16 cellular contexts compared by ENCODE assay signal in the genomic region with DNA sequence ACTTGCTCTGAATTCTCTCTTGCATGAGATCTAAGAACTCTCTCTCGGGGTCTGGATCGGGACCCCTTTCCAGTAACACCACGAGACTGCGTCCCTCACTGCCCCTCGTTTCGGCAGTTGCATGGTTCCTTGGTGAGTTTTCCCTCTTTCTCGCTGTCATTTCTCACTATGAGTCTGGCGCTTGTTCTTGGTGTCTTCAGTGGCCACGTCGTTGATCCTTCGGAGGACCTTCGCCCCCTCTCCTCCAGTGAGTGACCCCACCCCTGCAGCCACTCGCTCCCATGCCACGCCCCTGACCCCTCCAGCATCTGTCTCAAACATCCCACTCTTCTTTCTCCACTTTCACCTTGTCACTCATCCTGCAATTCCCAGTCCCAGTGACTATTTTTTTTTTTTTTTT. TPM values are rescaled to one million over a fixed set of nuclear protein-coding genes. Genes with fewer than 3 reads are reported as not detected.
DNase-seq lines count a peak whose midpoint lies in the region; ATAC-seq and TF ChIP-seq lines count a peak whose summit lies in the region.
"Had no signal": no experiment of that assay in that cellular context is flagged by ENCODE, and none has a peak within 500 bp of the region (broad histone marks: within the 10 kb centered on the region; RNA-seq: fewer than 3 reads in every experiment).

No MANE protein-coding gene starts in this region.

- intact Hi-C loops in IMR-90 (cut with micrococcal nuclease) (no loop called here), tibial artery (cut with DNase I; ENCODE audit: low total_unique reads) (no loop called here)

- H3K4me3 ChIP-seq in IMR-90 (ENCODE audit: insufficient read depth, low read depth, low read length) (no peak overlapping the region), neural progenitor cell (no peak overlapping the region), tibial artery (no peak overlapping the region)

- H3K27ac ChIP-seq in IMR-90 (ENCODE audit: insufficient read depth, low read length) = no peak overlapping the region
- peak overlapping the region; percentile 94 for H3K27ac ChIP-seq in cingulate gyrus (ENCODE audit: low read depth, low read length)
- H3K27ac ChIP-seq in neural progenitor cell = no peak overlapping the region
- peak overlapping the region; percentile 76 to 91 for H3K27ac ChIP-seq in tibial artery
- H3K27ac ChIP-seq: foreskin keratinocyte had no signal

- H3K14ac ChIP-seq in IMR-90 (replicated peaks; ENCODE audit: low read depth, low read length) = no peak overlapping the region

- CTCF ChIA-PET in IMR-90 (lab: Yijun Ruan, JAX) = no interaction called here
- CTCF ChIA-PET in activated CD8-positive, alpha-beta memory T cell treated with anti-CD3 and anti-CD28 coated beads, Interleukin-2, amount 10 ng/mL, durations not matched to agents 7 days and 5 days (lab: Charles Lee) = no interaction called here

- H3K9me3 Mint-ChIP-seq in neural progenitor cell = no peaks in the 10 kb centered on the region
- H3K9me3 Mint-ChIP-seq in activated CD8-positive, alpha-beta memory T cell treated with anti-CD3 and anti-CD28 coated beads, Interleukin-2, amount 10 ng/mL, durations not matched to agents 7 days and 5 days (ENCODE audit: low read depth) = no peaks in the 10 kb centered on the region

- no peak overlapping the region for H4K91ac ChIP-seq in IMR-90 (ENCODE audit: insufficient read depth, low read depth, low read length)

- no peak for ATAC-seq in IMR-90 (ENCODE audit: low read depth)
- no peak for ATAC-seq in HG02973 (IDR thresholded peaks at IDR 0.05; ENCODE audit: unreplicated experiment)
- no peak for ATAC-seq in activated CD8-positive, alpha-beta memory T cell treated with anti-CD3 and anti-CD28 coated beads, Interleukin-2, amount 10 ng/mL, durations not matched to agents 7 days and 5 days
- ATAC-seq: foreskin keratinocyte; naive thymus-derived CD4-positive, alpha-beta T cell; right cardiac atrium had no signal

- no peak for TF ChIP-seq RAD21 in IMR-90 (IDR thresholded peaks at IDR 0.05; ENCODE audit: low read length)

- no peaks in the 10 kb centered on the region for H3K79me2 ChIP-seq in neural progenitor cell (ENCODE audit: low read depth)

- DNase-seq in IMR-90 (no peak), neural progenitor cell (ENCODE audit: low spot score) (no peak), tibial artery (peak in 1 of 2 donors; percentile 31), NCI-H748 treated with DMSO at 0.1 percent for 48 hours (lab: John Stamatoyannopoulos, UW) (no peak)
- no peak for DNase-seq in activated CD8-positive, alpha-beta memory T cell treated with anti-CD3 and anti-CD28 coated beads, Interleukin-2, amount 10 ng/mL, durations not matched to agents 7 days and 5 days
- DNase-seq: activated CD4-positive, alpha-beta T cell treated with anti-CD3 and anti-CD28 coated beads for 4 hours; activated naive CD4-positive, alpha-beta T cell treated with anti-CD3 and anti-CD28 coated beads, Interleukin-2, amount 50 U/mL, for 16 hours; BE2C; foreskin keratinocyte; H7; naive thymus-derived CD4-positive, alpha-beta T cell; NCI-H187; NCI-H510A treated with DMSO at 0.1 percent for 48 hours had no signal

- H3K9me1 ChIP-seq in IMR-90 (ENCODE audit: insufficient read depth, low read length) = peaks cover 62% of the 10 kb centered on the region

- H2AFZ ChIP-seq in IMR-90 (replicated peaks; ENCODE audit: low read length, poor library complexity) (peak overlapping the region; percentile 35), neural progenitor cell (replicated peaks) (no peak overlapping the region)

- TF ChIP-seq CTCF in IMR-90 (conservative IDR thresholded peaks at IDR 0.05; ENCODE audit: low read depth, low read length) (no peak), neural progenitor cell (IDR thresholded peaks at IDR 0.05) (no peak), tibial artery (IDR thresholded peaks at IDR 0.05) (no peak)

- peak overlapping the region; percentile 2 for H3K27ac Mint-ChIP-seq in neural progenitor cell
- no peak overlapping the region for H3K27ac Mint-ChIP-seq in activated CD8-positive, alpha-beta memory T cell treated with anti-CD3 and anti-CD28 coated beads, Interleukin-2, amount 10 ng/mL, durations not matched to agents 7 days and 5 days

- H3K18ac ChIP-seq in IMR-90 (ENCODE audit: low read depth, low read length) = no peak overlapping the region

- no peak overlapping the region for H3K56ac ChIP-seq in IMR-90 (ENCODE audit: extremely low read depth, insufficient read depth, low read length)

- H2AK5ac ChIP-seq in IMR-90 (ENCODE audit: low read depth, low read length) = peak overlapping the region; percentile 24; the same call in 1 of the 2 replicates

- peaks cover 46% of the 10 kb centered on the region for H3K4me1 Mint-ChIP-seq in neural progenitor cell
- H3K4me1 Mint-ChIP-seq in activated CD8-positive, alpha-beta memory T cell treated with anti-CD3 and anti-CD28 coated beads, Interleukin-2, amount 10 ng/mL, durations not matched to agents 7 days and 5 days = peaks cover 50% of the 10 kb centered on the region

- WGBS in IMR-90 (ENCODE audit: extremely low coverage in 2 of 2, insufficient read length in 1 of 2), 2 experiments = 98% methylated on average over 12 of the region's 14 CpGs; no CpG with 5 or more reads in 1 of the 2 experiments

- H3K4me1 ChIP-seq in IMR-90 (ENCODE audit: control insufficient read depth, insufficient read depth, low read length) (peaks cover 50% of the 10 kb centered on the region), neural progenitor cell (no peaks in the 10 kb centered on the region), tibial artery (peaks cover 0 to 67% (median 44%) of the 10 kb centered on the region in 4 donors)

- no peaks in the 10 kb centered on the region for H3F3A ChIP-seq in neural progenitor cell (ENCODE audit: low read depth)

- dilution Hi-C loops in IMR-90 (cut with HindIII; ENCODE audit: low sequenced_read_pairs, unreplicated experiment) = no loop called here

- no peak overlapping the region for H3K4me3 Mint-ChIP-seq in neural progenitor cell
- no peak overlapping the region for H3K4me3 Mint-ChIP-seq in activated CD8-positive, alpha-beta memory T cell treated with anti-CD3 and anti-CD28 coated beads, Interleukin-2, amount 10 ng/mL, durations not matched to agents 7 days and 5 days

- no peak overlapping the region for H3K23ac ChIP-seq in IMR-90 (ENCODE audit: low read depth, low read length)

- no peak overlapping the region for H2BK5ac ChIP-seq in IMR-90 (ENCODE audit: low read depth, low read length, poor library complexity, severe bottlenecking)

- H2AK9ac ChIP-seq in IMR-90 (replicated peaks; ENCODE audit: low read depth, low read length, poor library complexity) = no peak overlapping the region

- H4K20me1 ChIP-seq in IMR-90 (ENCODE audit: insufficient read depth, low read length) (peaks cover 49% of the 10 kb centered on the region), neural progenitor cell (ENCODE audit: low read depth) (no peaks in the 10 kb centered on the region)

- H3K36me3 ChIP-seq in IMR-90 (ENCODE audit: control insufficient read depth, insufficient read depth, low read length) = peaks cover 2% of the 10 kb centered on the region; the same call in 1 of the 2 replicates
- no peaks in the 10 kb centered on the region for H3K36me3 ChIP-seq in neural progenitor cell
- no peaks in the 10 kb centered on the region for H3K36me3 ChIP-seq in tibial artery
- H3K36me3 ChIP-seq: BE2C had no signal

- peaks cover 8% of the 10 kb centered on the region for H3K27me3 Mint-ChIP-seq in neural progenitor cell (ENCODE audit: insufficient read depth, low read depth)
- H3K27me3 Mint-ChIP-seq in activated CD8-positive, alpha-beta memory T cell treated with anti-CD3 and anti-CD28 coated beads, Interleukin-2, amount 10 ng/mL, durations not matched to agents 7 days and 5 days = no peaks in the 10 kb centered on the region
- H3K27me3 Mint-ChIP-seq: naive thymus-derived CD4-positive, alpha-beta T cell had no signal

- POLR2A ChIA-PET in IMR-90 (lab: Charles Lee; ENCODE audit: unreplicated experiment) = no interaction called here

- peaks cover 46 to 92% of the 10 kb centered on the region in 2 experiments for H3K79me1 ChIP-seq in IMR-90 (ENCODE audit: low read depth in 1 of 2, low read length in 2 of 2)

- in situ Hi-C loops in IMR-90 (cut with MboI; ENCODE audit: low sequenced_read_pairs) = no loop called here

- H3K9ac ChIP-seq in IMR-90 (ENCODE audit: low read depth, low read length) = no peak overlapping the region
- H3K9ac ChIP-seq in neural progenitor cell = no peak overlapping the region

- H2BK120ac ChIP-seq in IMR-90 (ENCODE audit: low read depth, low read length) = no peak overlapping the region

- no TSS peak for BruUV-seq in IMR-90 (replicated peaks; lab: Mats Ljungman, UMichigan)

- H3K36me3 Mint-ChIP-seq in neural progenitor cell = no peaks in the 10 kb centered on the region
- peaks cover 13% of the 10 kb centered on the region for H3K36me3 Mint-ChIP-seq in activated CD8-positive, alpha-beta memory T cell treated with anti-CD3 and anti-CD28 coated beads, Interleukin-2, amount 10 ng/mL, durations not matched to agents 7 days and 5 days

- no peak for TF ChIP-seq POLR2A in IMR-90 (IDR thresholded peaks at IDR 0.05; ENCODE audit: low read depth, low read length)

- H3K27me3 ChIP-seq in IMR-90 (ENCODE audit: control insufficient read depth, insufficient read depth, low read length) (no peaks in the 10 kb centered on the region), neural progenitor cell (no peaks in the 10 kb centered on the region), tibial artery (no peaks in the 10 kb centered on the region)
- H3K27me3 ChIP-seq: BE2C, foreskin keratinocyte had no signal

- H4K8ac ChIP-seq in IMR-90 (ENCODE audit: low read depth in 2 of 2, low read length in 2 of 2) = peak overlapping the region in 1 of 2 experiments; percentile 48; a peak in 1 of 4 replicates

- H3K4ac ChIP-seq in IMR-90 (ENCODE audit: low read depth, low read length) = peak overlapping the region; percentile 30; the same call in 1 of the 2 replicates

- 0 out of 2 replicates have a peak overlapping the region, but pooled peaks have one; percentile 20 for H4K5ac ChIP-seq in IMR-90 (ENCODE audit: low read depth, low read length)

- H3K4me2 ChIP-seq in IMR-90 (ENCODE audit: low read depth, low read length) (no peak overlapping the region), neural progenitor cell (no peak overlapping the region)

- no peak overlapping the region for H2BK15ac ChIP-seq in IMR-90 (ENCODE audit: low read depth, low read length)

- H2BK20ac ChIP-seq in IMR-90 (ENCODE audit: low read depth, low read length) = peak overlapping the region; percentile 56; the same call in 1 of the 2 replicates

- H3K9me3 ChIP-seq in IMR-90 (ENCODE audit: control insufficient read depth, insufficient read depth, low read length) (no peaks in the 10 kb centered on the region), neural progenitor cell (ENCODE audit: low read depth) (no peaks in the 10 kb centered on the region), tibial artery (no peaks in the 10 kb centered on the region)
- H3K9me3 ChIP-seq: BE2C had no signal

RNA-seq across cellular contexts. Expression of gene SYNJ2, which starts 23.0 kb away (rescaled TPM):
- total RNA-seq in IMR-90 (2012; rRNA removed) = 43.3 and 45.2 TPM in 2 replicates
- 40.8 and 45.6 TPM in 2 replicates for polyA plus RNA-seq in IMR-90 (2012; rRNA removed)
- 21.2 and 29.0 TPM in 2 replicates for polyA plus RNA-seq in IMR-90 (2012; cell fraction: cytosol; rRNA removed)
- polyA plus RNA-seq in IMR-90 (2012; cell fraction: nucleus; rRNA removed; ENCODE audit: low replicate concordance) = 45.7 and 64.6 TPM in 2 replicates
- total RNA-seq in neural progenitor cell (ENCODE audit: low replicate concordance) = 2.5 and 4.8 TPM in 2 replicates
- total RNA-seq in activated CD8-positive, alpha-beta memory T cell treated with anti-CD3 and anti-CD28 coated beads, Interleukin-2, amount 10 ng/mL, durations not matched to agents 7 days and 5 days = 10 to 100 TPM; 41.2 to 42.7 TPM

Comparison
In these comparisons a context has a peak if more than half of its experiments do, and no peak if none do; other contexts are left out.
1. H3K27ac ChIP-seq: peak in cingulate gyrus (single experiment) and tibial artery (2 of 2); none in IMR-90 (single experiment) and neural progenitor cell (single experiment).